Comparison of ENCODE assay signal across 9 cellular contexts in genomic region chr16:15509593-15510520, GRCh38.
A peak's percentile ranks its signal among the peaks of the same experiment; 100 is the strongest.
DNase-seq lines count a peak whose midpoint lies in the region; ATAC-seq and TF ChIP-seq lines count a peak whose summit lies in the region.
"Had no signal": no experiment of that assay in that cellular context is flagged by ENCODE, and none has a peak within 500 bp of the region (broad histone marks: within the 10 kb centered on the region; RNA-seq: fewer than 3 reads in every experiment).

No MANE protein-coding gene starts in this region.

- H3K27ac ChIP-seq in ovary = no peak overlapping the region

- peak overlapping the region; percentile 90 for H3K27ac Mint-ChIP-seq in T-helper 2 cell treated with Interferon-gamma antibody and Interleukin-4, amounts not matched to agents 5 μg/mL and 100 μg/mL, for 36 hours

- TF ChIP-seq CTCF in fibroblast of pulmonary artery (IDR thresholded peaks at IDR 0.05; ENCODE audit: low read length, missing control alignments) (no peak), ovary (IDR thresholded peaks at IDR 0.05) (no peak), lower leg skin (IDR thresholded peaks at IDR 0.05) (no peak)

- no peaks in the 10 kb centered on the region for H3K36me3 Mint-ChIP-seq in T-helper 2 cell treated with Interferon-gamma antibody and Interleukin-4, amounts not matched to agents 5 μg/mL and 100 μg/mL, for 36 hours (ENCODE audit: low read depth)

- H3K4me3 ChIP-seq in fibroblast of pulmonary artery (replicated peaks; ENCODE audit: low read depth, low read length) (no peak overlapping the region), ovary (no peak overlapping the region), lower leg skin (ENCODE audit: low read depth, poor library complexity, severe bottlenecking) (no peak overlapping the region)

- no peaks in the 10 kb centered on the region for H3K36me3 ChIP-seq in ovary

- TF ChIP-seq POLR2A in ovary (IDR thresholded peaks at IDR 0.05) (no peak), GM18505 (IDR thresholded peaks at IDR 0.05; ENCODE audit: borderline replicate concordance, extremely low read depth, insufficient read depth, insufficient read length) (no peak), lower leg skin (IDR thresholded peaks at IDR 0.05) (no peak)

- intact Hi-C loops in ovary (cut with DNase I) = no loop called here
- intact Hi-C loops in lower leg skin (cut with DNase I; ENCODE audit: low total_unique reads) = no loop called here

- in situ Hi-C loops in ACHN (cut with HindIII; ENCODE audit: low pct_ligation_motif_present, low pct_unique_long_range_greater_than_20kb, low sequenced_read_pairs) = no loop called here

- DNase-seq in ACHN (peak; percentile 11), GDM1 (lab: John Stamatoyannopoulos, UW) (peak; percentile 74), fibroblast of pulmonary artery (ENCODE audit: low read depth) (peak; percentile 22), ovary (no peak), lower leg skin (ENCODE audit: low spot score in 2 of 2) (no peak)
- DNase-seq in T-helper 2 cell treated with Interferon-gamma antibody and Interleukin-4, amounts not matched to agents 5 μg/mL and 100 μg/mL, for 36 hours (ENCODE audit: low spot score) = peak; percentile 29
- DNase-seq in stimulated activated CD4-positive, alpha-beta T cell treated with anti-CD3 and anti-CD28 coated beads, Interleukin-4, amount 100 ng/mL, for 4 hours = no peak
- DNase-seq: hippocampal formation had no signal

- no peaks in the 10 kb centered on the region for H3K27me3 Mint-ChIP-seq in T-helper 2 cell treated with Interferon-gamma antibody and Interleukin-4, amounts not matched to agents 5 μg/mL and 100 μg/mL, for 36 hours (ENCODE audit: low read depth)

- H3K9me3 Mint-ChIP-seq in T-helper 2 cell treated with Interferon-gamma antibody and Interleukin-4, amounts not matched to agents 5 μg/mL and 100 μg/mL, for 36 hours = no peaks in the 10 kb centered on the region

- peaks cover 24% of the 10 kb centered on the region for H3K4me1 Mint-ChIP-seq in T-helper 2 cell treated with Interferon-gamma antibody and Interleukin-4, amounts not matched to agents 5 μg/mL and 100 μg/mL, for 36 hours (ENCODE audit: low read depth)

- peak overlapping the region; percentile 30 for H3K4me3 Mint-ChIP-seq in T-helper 2 cell treated with Interferon-gamma antibody and Interleukin-4, amounts not matched to agents 5 μg/mL and 100 μg/mL, for 36 hours

- no peaks in the 10 kb centered on the region for H3K9me3 ChIP-seq in ovary

- no peaks in the 10 kb centered on the region for H3K27me3 ChIP-seq in ovary

- TF ChIP-seq EP300 in ovary (IDR thresholded peaks at IDR 0.05) = no peak

- peaks cover 2% of the 10 kb centered on the region for H3K4me1 ChIP-seq in ovary (ENCODE audit: insufficient read depth)

- WGBS in ovary, 3 donors = 63 to 67% (median 67%) methylated on average over 19 of the region's 19 CpGs
- WGBS in lower leg skin, 2 donors = 81 to 86% methylated on average over 19 of the region's 19 CpGs

- ATAC-seq in GM18505 (IDR thresholded peaks at IDR 0.05; ENCODE audit: unreplicated experiment) = no peak

Comparison
In these comparisons a context has a peak if more than half of its experiments do, and no peak if none do; other contexts are left out.
1. DNase-seq: peak in ACHN (single experiment), GDM1 (single experiment), T-helper 2 cell treated with Interferon-gamma antibody and Interleukin-4, amounts not matched to agents 5 μg/mL and 100 μg/mL, for 36 hours (single experiment) and fibroblast of pulmonary artery (single experiment); none in ovary (0 of 5), stimulated activated CD4-positive, alpha-beta T cell treated with anti-CD3 and anti-CD28 coated beads, Interleukin-4, amount 100 ng/mL, for 4 hours (0 of 2) and lower leg skin (0 of 2).